In genomic region chr2:65436169-65436824, GRCh38 we compare ENCODE assay signal across 1 cellular context.
TF ChIP-seq lines count a peak whose summit lies in the region.

No MANE protein-coding gene starts in this region.

TF ChIP-seq in GM12878, 131 proteins besides CTCF, POLR2A, EP300 and RAD21 (continued from another document):
- peak; percentile 13 for TF ChIP-seq E4F1 (IDR thresholded peaks at IDR 0.05; ENCODE audit: borderline replicate concordance, partially characterized antibody)
- no peak for TF ChIP-seq SRF (IDR thresholded peaks at IDR 0.05; ENCODE audit: low read depth in 2 of 2, low read length in 2 of 2)
- TF ChIP-seq GABPA (IDR thresholded peaks at IDR 0.05; ENCODE audit: low read depth), result peak; percentile 41; the same call in 1 of the 2 replicates
- TF ChIP-seq ZNF207 (IDR thresholded peaks at IDR 0.05; ENCODE audit: borderline replicate concordance), result no peak
- TF ChIP-seq TAF1 (IDR thresholded peaks at IDR 0.05; ENCODE audit: borderline replicate concordance, low read depth, low read length), result no peak
- TF ChIP-seq IKZF1 (conservative IDR thresholded peaks at IDR 0.05), result 0 out of 2 replicates have a peak, but pooled peaks have one; percentile 2
- peak; percentile 23; the same call in 1 of the 2 replicates for TF ChIP-seq YY1 (IDR thresholded peaks at IDR 0.05; ENCODE audit: low read depth, low read length)
- TF ChIP-seq SMC3 (IDR thresholded peaks at IDR 0.05; ENCODE audit: borderline replicate concordance, low read length), result no peak
- peak in 1 of 2 experiments; percentile 84; a peak in 2 of 4 replicates for TF ChIP-seq CEBPB (IDR thresholded peaks at IDR 0.05; ENCODE audit: borderline replicate concordance in 1 of 2, low read depth in 2 of 2, low read length in 2 of 2)
- TF ChIP-seq NR2F1 (conservative IDR thresholded peaks at IDR 0.05), result 0 out of 2 replicates have a peak, but pooled peaks have one; percentile 21
- TF ChIP-seq CREB1 (IDR thresholded peaks at IDR 0.05; ENCODE audit: low read depth), result 0 out of 2 replicates have a peak, but pooled peaks have one; percentile 14
